In genomic region chr7:73451780-73452398, GRCh38 we compare ENCODE assay signal across 9 cellular contexts. TPM values are rescaled to one million over a fixed set of nuclear protein-coding genes. Genes with fewer than 3 reads are reported as not detected.
DNase-seq lines count a peak whose midpoint lies in the region; ATAC-seq and TF ChIP-seq lines count a peak whose summit lies in the region.
"Had no signal": no experiment of that assay in that cellular context is flagged by ENCODE, and none has a peak within 500 bp of the region (broad histone marks: within the 10 kb centered on the region; RNA-seq: fewer than 3 reads in every experiment).

No MANE protein-coding gene starts in this region.

- TF ChIP-seq CTCF in RWPE1 (conservative IDR thresholded peaks at IDR 0.05; ENCODE audit: low read depth): peak; percentile 100

- H3K4me3 Mint-ChIP-seq in naive thymus-derived CD8-positive, alpha-beta T cell: no peak overlapping the region

- POLR2A ChIA-PET in RWPE1 (lab: Yijun Ruan, JAX; ENCODE audit: low non-redundant PET): no interaction called here
- POLR2A ChIA-PET in naive thymus-derived CD8-positive, alpha-beta T cell (lab: Charles Lee): no interaction called here

- H3K27me3 Mint-ChIP-seq in naive thymus-derived CD8-positive, alpha-beta T cell: no peaks in the 10 kb centered on the region

- H3K4me1 Mint-ChIP-seq in naive thymus-derived CD8-positive, alpha-beta T cell: peaks cover 10 to 28% (median 20%) of the 10 kb centered on the region in 4 donors

- no peaks in the 10 kb centered on the region for H3K9me3 Mint-ChIP-seq in naive thymus-derived CD8-positive, alpha-beta T cell

- peak overlapping the region in 3 of 10 donors; percentile 12 to 62 (median 51) for H3K27ac Mint-ChIP-seq in naive thymus-derived CD8-positive, alpha-beta T cell

- peak; percentile 90 for ATAC-seq in esophagus mucosa
- ATAC-seq in naive thymus-derived CD8-positive, alpha-beta T cell: peak; percentile 67 to 76
- no peak for ATAC-seq in GM21390 (IDR thresholded peaks at IDR 0.05; ENCODE audit: unreplicated experiment)
- ATAC-seq in HG02642 (IDR thresholded peaks at IDR 0.05; ENCODE audit: poor library complexity, unreplicated experiment): no peak

- no peak overlapping the region for H3K27ac ChIP-seq in RWPE1
- H3K27ac ChIP-seq: BLaER1 had no signal

- CTCF ChIA-PET in RWPE1 (lab: Yijun Ruan, JAX): interaction anchor here (0.6 to 1.1 kb wide), 4 partner anchors 11 to 128 kb away, joined by 3 to 4 read pairs (median 3); no protein-coding TSS in a partner anchor

- peak; percentile 33 for DNase-seq in DMS153 treated with DMSO at 0.1 percent for 48 hours (lab: John Stamatoyannopoulos, UW; ENCODE audit: unreplicated experiment)
- DNase-seq in DMS153 (lab: John Stamatoyannopoulos, UW): no peak
- peak; percentile 64 for DNase-seq in LHCN-M2 (ENCODE audit: low read depth)
- peak; percentile 60 for DNase-seq in RWPE1 (ENCODE audit: low spot score)
- peak in 5 of 10 donors; percentile 29 to 66 (median 58) for DNase-seq in naive thymus-derived CD8-positive, alpha-beta T cell

- H3K36me3 Mint-ChIP-seq in naive thymus-derived CD8-positive, alpha-beta T cell: peaks cover 5 to 84% (median 12%) of the 10 kb centered on the region in 3 donors

RNA-seq across cellular contexts. Expression of gene FZD9, which starts 18.3 kb away (rescaled TPM):
- total RNA-seq in LHCN-M2 (2014; rRNA removed) (0.64 and 1.1 TPM in 2 replicates), esophagus mucosa (0.24 TPM)
- 0.60 TPM for polyA plus RNA-seq in LHCN-M2 (2012)
- total RNA-seq in naive thymus-derived CD8-positive, alpha-beta T cell: under 1 TPM; 0.16 to 0.31 TPM
- polyA plus RNA-seq in naive thymus-derived CD8-positive, alpha-beta T cell: under 1 TPM in 2 of 3 donors, not detected in 1; 0.07 to 0.52 TPM

Comparison
In these comparisons a context has a peak if more than half of its experiments do, and no peak if none do; other contexts are left out.
1. ATAC-seq: peak in esophagus mucosa (single experiment) and naive thymus-derived CD8-positive, alpha-beta T cell (2 of 2); none in GM21390 (single experiment) and HG02642 (single experiment).